Comparison of ENCODE assay signal across 26 cellular contexts in genomic region chr4:69167300-69167699, GRCh38. TPM values are rescaled to one million over a fixed set of nuclear protein-coding genes. Genes with fewer than 3 reads are reported as not detected.
DNase-seq lines count a peak whose midpoint lies in the region; ATAC-seq and TF ChIP-seq lines count a peak whose summit lies in the region.
"Had no signal": no experiment of that assay in that cellular context is flagged by ENCODE, and none has a peak within 500 bp of the region (broad histone marks: within the 10 kb centered on the region; RNA-seq: fewer than 3 reads in every experiment).

No MANE protein-coding gene starts in this region.

- H3K9ac ChIP-seq in GM23248, result no peak overlapping the region

- intact Hi-C loops in right lobe of liver (cut with DNase I), result no loop called here
- intact Hi-C loops in natural killer cell (cut with micrococcal nuclease), result no loop called here

- TF ChIP-seq POLR2A in right lobe of liver (IDR thresholded peaks at IDR 0.05), result no peak

- H3K9me3 Mint-ChIP-seq in natural killer cell, result peaks cover 0 to 4% of the 10 kb centered on the region in 2 donors
- no peaks in the 10 kb centered on the region for H3K9me3 Mint-ChIP-seq in activated T-cell treated with anti-CD3 and anti-CD28 coated beads, Interleukin-2, amount 50 U/mL, for 72 hours

- TF ChIP-seq CTCF in cardiac fibroblast (IDR thresholded peaks at IDR 0.05; ENCODE audit: low read depth, low read length), result no peak
- TF ChIP-seq CTCF in right lobe of liver (IDR thresholded peaks at IDR 0.05), result no peak
- no peak for TF ChIP-seq CTCF in natural killer cell (IDR thresholded peaks at IDR 0.05)

- H3K4me3 ChIP-seq in GM23248 (no peak overlapping the region), cardiac fibroblast (replicated peaks in 1 of 2; ENCODE audit: low read depth in 2 of 2, low read length in 2 of 2) (no peak overlapping the region), right lobe of liver (peak overlapping the region; percentile 10 to 53 (median 42))
- H3K4me3 ChIP-seq: adrenal gland, lower lobe of right lung, psoas muscle, smooth muscle cell had no signal

- no peaks in the 10 kb centered on the region for H3K4me1 ChIP-seq in GM23248 (ENCODE audit: insufficient read depth)
- H3K4me1 ChIP-seq in right lobe of liver, result peaks cover 0 to 25% (median 5%) of the 10 kb centered on the region in 4 donors
- H3K4me1 ChIP-seq: adrenal gland, lower lobe of right lung, psoas muscle had no signal

- no peak overlapping the region for H3K27ac Mint-ChIP-seq in natural killer cell
- no peak overlapping the region for H3K27ac Mint-ChIP-seq in activated T-cell treated with anti-CD3 and anti-CD28 coated beads, Interleukin-2, amount 50 U/mL, for 72 hours
- H3K27ac Mint-ChIP-seq: activated CD4-positive, alpha-beta memory T cell treated with anti-CD3 and anti-CD28 coated beads, Interleukin-2, amount 10 ng/mL, durations not matched to agents 7 days and 5 days; CD4-positive, alpha-beta memory T cell had no signal

- H3K4me1 Mint-ChIP-seq in natural killer cell, result no peaks in the 10 kb centered on the region
- H3K4me1 Mint-ChIP-seq in activated T-cell treated with anti-CD3 and anti-CD28 coated beads, Interleukin-2, amount 50 U/mL, for 72 hours (ENCODE audit: low read depth), result no peaks in the 10 kb centered on the region
- H3K4me1 Mint-ChIP-seq: activated CD4-positive, alpha-beta memory T cell treated with anti-CD3 and anti-CD28 coated beads, Interleukin-2, amount 10 ng/mL, durations not matched to agents 7 days and 5 days; CD4-positive, alpha-beta memory T cell had no signal

- no peaks in the 10 kb centered on the region for H4K20me1 ChIP-seq in GM23248 (ENCODE audit: insufficient read depth)

- peak in 3 of 4 donors; percentile 51 to 56 (median 53) for ATAC-seq in right lobe of liver
- no peak for ATAC-seq in GM19395 (IDR thresholded peaks at IDR 0.05; ENCODE audit: unreplicated experiment)
- ATAC-seq in natural killer cell, result no peak
- ATAC-seq in activated T-cell treated with anti-CD3 and anti-CD28 coated beads, Interleukin-2, amount 50 U/mL, for 72 hours (replicated peaks in 1 of 2), result no peak
- ATAC-seq: activated CD4-positive, CD25-positive, alpha-beta regulatory T cell treated with anti-CD3 and anti-CD28 coated beads, Interleukin-2, amount 50 U/mL, for 24 hours; lower lobe of right lung; psoas muscle had no signal

- H3K36me3 Mint-ChIP-seq in natural killer cell, result no peaks in the 10 kb centered on the region
- H3K36me3 Mint-ChIP-seq in activated T-cell treated with anti-CD3 and anti-CD28 coated beads, Interleukin-2, amount 50 U/mL, for 72 hours (ENCODE audit: insufficient read depth in 2 of 2), result no peaks in the 10 kb centered on the region
- H3K36me3 Mint-ChIP-seq: CD4-positive, alpha-beta memory T cell had no signal

- no peak overlapping the region for H3K4me2 ChIP-seq in GM23248 (ENCODE audit: unreplicated experiment)
- H3K4me2 ChIP-seq: smooth muscle cell had no signal

- H3K9me3 ChIP-seq in GM23248 (ENCODE audit: low read depth) (no peaks in the 10 kb centered on the region), right lobe of liver (no peaks in the 10 kb centered on the region)
- H3K9me3 ChIP-seq: adrenal gland, lower lobe of right lung had no signal

- H3K27ac ChIP-seq in GM23248 (no peak overlapping the region), right lobe of liver (peak overlapping the region; percentile 73 to 92 (median 91))
- H3K27ac ChIP-seq: adrenal gland, lower lobe of right lung, psoas muscle, RWPE1 had no signal

- in situ Hi-C loops in GM23248 (cut with MboI), result no loop called here

- H2AFZ ChIP-seq in GM23248, result no peak overlapping the region

- 46 to 49% methylated on average over 2 of the region's 2 CpGs for WGBS in GM23248 (ENCODE audit: low coverage in 1 of 2, low lambda C conversion rate in 2 of 2, missing lambda C conversion rate in 2 of 2), 2 experiments
- 14% methylated on average over 2 of the region's 2 CpGs for WGBS in right lobe of liver (ENCODE audit: insufficient coverage, low coverage, low lambda C conversion rate, missing lambda C conversion rate)

- 0 out of 2 replicates have a peak, but pooled peaks cover 2% of the 10 kb centered on the region for H3K27me3 ChIP-seq in GM23248 (replicated peaks; ENCODE audit: insufficient read depth)
- no peaks in the 10 kb centered on the region for H3K27me3 ChIP-seq in right lobe of liver
- H3K27me3 ChIP-seq: adrenal gland had no signal

- H3K4me3 Mint-ChIP-seq in natural killer cell, result no peak overlapping the region
- H3K4me3 Mint-ChIP-seq in activated T-cell treated with anti-CD3 and anti-CD28 coated beads, Interleukin-2, amount 50 U/mL, for 72 hours, result no peak overlapping the region
- H3K4me3 Mint-ChIP-seq: activated CD4-positive, alpha-beta memory T cell treated with anti-CD3 and anti-CD28 coated beads, Interleukin-2, amount 10 ng/mL, durations not matched to agents 7 days and 5 days; CD4-positive, alpha-beta memory T cell had no signal

- H3F3A ChIP-seq in GM23248 (ENCODE audit: insufficient read depth), result no peaks in the 10 kb centered on the region

- no peaks in the 10 kb centered on the region for H3K9me2 ChIP-seq in GM23248 (ENCODE audit: insufficient read depth)

- H3K27me3 Mint-ChIP-seq in natural killer cell (ENCODE audit: low read depth in 2 of 2), result no peaks in the 10 kb centered on the region
- no peaks in the 10 kb centered on the region for H3K27me3 Mint-ChIP-seq in activated T-cell treated with anti-CD3 and anti-CD28 coated beads, Interleukin-2, amount 50 U/mL, for 72 hours (ENCODE audit: low read depth)
- H3K27me3 Mint-ChIP-seq: activated CD4-positive, alpha-beta memory T cell treated with anti-CD3 and anti-CD28 coated beads, Interleukin-2, amount 10 ng/mL, durations not matched to agents 7 days and 5 days had no signal

- H3K36me3 ChIP-seq in GM23248 (ENCODE audit: low read depth) (no peaks in the 10 kb centered on the region), right lobe of liver (no peaks in the 10 kb centered on the region)
- H3K36me3 ChIP-seq: adrenal gland, lower lobe of right lung had no signal

- no peaks in the 10 kb centered on the region for H3K79me2 ChIP-seq in GM23248 (ENCODE audit: insufficient read depth)

- peak; percentile 0 for DNase-seq in GM23248
- DNase-seq in NCI-H226, result peak; percentile 39
- DNase-seq in cardiac fibroblast (ENCODE audit: low read depth in 2 of 2), result peak; percentile 10 to 33
- no peak for DNase-seq in right lobe of liver
- DNase-seq in NCI-H446 (lab: John Stamatoyannopoulos, UW), result no peak
- DNase-seq in natural killer cell, result no peak
- no peak for DNase-seq in activated T-cell treated with anti-CD3 and anti-CD28 coated beads, Interleukin-2, amount 50 U/mL, for 72 hours
- DNase-seq: activated CD4-positive, alpha-beta memory T cell treated with anti-CD3 and anti-CD28 coated beads, Interleukin-2, amount 10 ng/mL, durations not matched to agents 7 days and 5 days; activated gamma-delta T cell; adrenal gland; CD4-positive, alpha-beta memory T cell; DMS53; GF-D8; lower lobe of right lung; NCI-H146; NCI-H2171 treated with DMSO at 0.1 percent for 48 hours; NCI-H526 treated with DMSO at 0.1 percent for 48 hours; psoas muscle; stimulated activated CD4-positive, alpha-beta T cell treated with anti-CD3 and anti-CD28 coated beads, Interleukin-2, amount 100 ng/mL, for 48 hours; stimulated activated naive CD4-positive, alpha-beta T cell; T-helper 9 cell had no signal

RNA-seq across cellular contexts. Expression of gene UGT2B11, which starts 47.2 kb away (rescaled TPM):
- not detected in 2 replicates for total RNA-seq in GM23248 (2014; rRNA removed; shearing (Covaris generic))
- polyA plus RNA-seq in GM23248 (2016; fragmentation: Nextera tagmentation; extraction: Ambion mirVana), result not detected in 2 replicates
- total RNA-seq in right lobe of liver (1 to 10 TPM in 3 of 6 experiments, under 1 TPM in 3; 0.29 to 1.4 (median 1.1) TPM), natural killer cell (not detected)
- not detected for total RNA-seq in activated T-cell treated with anti-CD3 and anti-CD28 coated beads, Interleukin-2, amount 50 U/mL, for 72 hours
- total RNA-seq: activated CD4-positive, alpha-beta memory T cell treated with anti-CD3 and anti-CD28 coated beads, Interleukin-2, amount 10 ng/mL, durations not matched to agents 7 days and 5 days; cardiac septum; CD4-positive, alpha-beta memory T cell; lower lobe of right lung; psoas muscle; smooth muscle cell had no signal
- polyA plus RNA-seq: adrenal gland; CD4-positive, alpha-beta memory T cell; psoas muscle; smooth muscle cell had no signal

Comparison
In these comparisons a context has a peak if more than half of its experiments do, and no peak if none do; other contexts are left out.
1. DNase-seq: peak in GM23248 (single experiment), NCI-H226 (single experiment) and cardiac fibroblast (2 of 2); none in right lobe of liver (0 of 3), NCI-H446 (0 of 2), natural killer cell (single experiment) and activated T-cell treated with anti-CD3 and anti-CD28 coated beads, Interleukin-2, amount 50 U/mL, for 72 hours (0 of 2).
2. H3K4me3 ChIP-seq: peak in right lobe of liver (3 of 3); none in GM23248 (single experiment) and cardiac fibroblast (0 of 2).
3. ATAC-seq: peak in right lobe of liver (3 of 4); none in GM19395 (single experiment), natural killer cell (0 of 3) and activated T-cell treated with anti-CD3 and anti-CD28 coated beads, Interleukin-2, amount 50 U/mL, for 72 hours (0 of 2).